ENCODE assay signal across 8 cellular contexts in the genomic region with DNA sequence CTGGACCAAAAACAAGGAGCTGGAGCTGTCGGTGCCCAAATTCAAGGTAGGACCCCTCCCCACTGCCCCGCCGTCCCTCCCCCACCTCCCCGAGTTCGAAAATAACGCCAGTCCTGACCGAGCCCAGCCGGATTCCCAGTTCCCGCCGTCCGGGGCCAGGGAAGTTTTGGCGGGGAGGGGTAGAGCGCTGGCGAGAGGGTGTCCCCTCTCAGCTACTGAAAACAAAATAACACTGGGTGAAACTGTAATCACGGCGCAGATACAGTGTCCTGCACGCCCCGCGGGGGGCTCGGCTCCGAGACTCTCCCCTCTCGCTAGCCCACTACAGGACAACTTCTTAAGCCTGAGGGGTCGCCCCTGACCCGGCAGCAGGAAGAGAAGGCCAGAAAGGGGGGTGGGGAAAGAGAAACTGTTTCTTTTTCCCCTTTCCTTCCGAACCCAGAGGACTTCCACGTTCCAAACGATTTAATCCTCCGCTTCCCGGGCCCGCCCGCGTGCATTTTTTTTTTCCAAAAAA. TPM values are rescaled to one million over a fixed set of nuclear protein-coding genes. Genes with fewer than 3 reads are reported as not detected.
DNase-seq lines count a peak whose midpoint lies in the region; ATAC-seq and TF ChIP-seq lines count a peak whose summit lies in the region.

No MANE protein-coding gene starts in this region.

- intact Hi-C loops in left cardiac atrium (cut with DNase I) (no loop called here), sigmoid colon (cut with DNase I) (loop anchor here (10.0 kb wide), 1 partner anchor 260 kb away; no protein-coding TSS in a partner anchor)

- H3K36me3 ChIP-seq in sigmoid colon, result peaks cover 18 to 28% (median 21%) of the 10 kb centered on the region in 4 donors

- DNase-seq in stimulated activated CD4-positive, alpha-beta T cell treated with anti-CD3 and anti-CD28 coated beads, Interleukin-15, amount 100 ng/mL, for 24 hours, result peak; percentile 27
- no peak for DNase-seq in stimulated activated CD4-positive, alpha-beta T cell treated with anti-CD3 and anti-CD28 coated beads, Interleukin-4, amount 100 ng/mL, for 1 hour
- peak; percentile 38 for DNase-seq in activated CD8-positive, alpha-beta T cell treated with anti-CD3 and anti-CD28 coated beads, Interleukin-2, amount 10 ng/mL, durations not matched to agents 7 days and 5 days
- peak; percentile 27 for DNase-seq in left cardiac atrium
- DNase-seq in sigmoid colon, result no peak
- no peak for DNase-seq in CD1c-positive myeloid dendritic cell (ENCODE audit: extremely low spot score)
- DNase-seq in GM19238 (ENCODE audit: insufficient read length, low spot score), result no peak
- no peak for DNase-seq in stimulated activated CD4-positive, alpha-beta T cell treated with anti-CD3 and anti-CD28 coated beads, Interleukin-2, amount 100 ng/mL, for 48 hours

- no peaks in the 10 kb centered on the region for H3K27me3 Mint-ChIP-seq in activated CD8-positive, alpha-beta T cell treated with anti-CD3 and anti-CD28 coated beads, Interleukin-2, amount 10 ng/mL, durations not matched to agents 7 days and 5 days (ENCODE audit: low read depth)

- peak overlapping the region; percentile 62 to 81 (median 78) for H3K4me3 ChIP-seq in sigmoid colon

- H3K27me3 ChIP-seq in sigmoid colon, result no peaks in the 10 kb centered on the region

- no peak for TF ChIP-seq POLR2A in sigmoid colon (IDR thresholded peaks at IDR 0.05)

- WGBS in sigmoid colon, 2 donors, result 0 to 1% methylated on average over 32 of the region's 32 CpGs

- CTCF ChIA-PET in activated CD8-positive, alpha-beta T cell treated with anti-CD3 and anti-CD28 coated beads, Interleukin-2, amount 10 ng/mL, durations not matched to agents 7 days and 5 days (lab: Charles Lee), result interaction anchor here (16.5 kb wide), 1 partner anchor 14 kb away, joined by 956 read pairs; the partner anchor contains the start of genes RHOF and SETD1B

- POLR2A ChIA-PET in activated CD8-positive, alpha-beta T cell treated with anti-CD3 and anti-CD28 coated beads, Interleukin-2, amount 10 ng/mL, durations not matched to agents 7 days and 5 days (lab: Charles Lee), result interaction anchor here (17.0 kb wide), 1 partner anchor 15 kb away, joined by 543 read pairs; the partner anchor contains the start of genes RHOF and SETD1B

- H3K27ac Mint-ChIP-seq in activated CD8-positive, alpha-beta T cell treated with anti-CD3 and anti-CD28 coated beads, Interleukin-2, amount 10 ng/mL, durations not matched to agents 7 days and 5 days, result peak overlapping the region; percentile 94

- H3K36me3 Mint-ChIP-seq in activated CD8-positive, alpha-beta T cell treated with anti-CD3 and anti-CD28 coated beads, Interleukin-2, amount 10 ng/mL, durations not matched to agents 7 days and 5 days (ENCODE audit: low read depth), result peaks cover 53% of the 10 kb centered on the region

- H3K27ac ChIP-seq in sigmoid colon, result peak overlapping the region; percentile 100

- no peak for ATAC-seq in activated CD8-positive, alpha-beta T cell treated with anti-CD3 and anti-CD28 coated beads, Interleukin-2, amount 10 ng/mL, durations not matched to agents 7 days and 5 days
- ATAC-seq in left cardiac atrium, result no peak

- no peaks in the 10 kb centered on the region for H3K9me3 Mint-ChIP-seq in activated CD8-positive, alpha-beta T cell treated with anti-CD3 and anti-CD28 coated beads, Interleukin-2, amount 10 ng/mL, durations not matched to agents 7 days and 5 days (ENCODE audit: insufficient read depth)

- peaks cover 0 to 40% (median 36%) of the 10 kb centered on the region in 4 donors for H3K4me1 ChIP-seq in sigmoid colon

- TF ChIP-seq EP300 in sigmoid colon (IDR thresholded peaks at IDR 0.05), result no peak

- H3K4me1 Mint-ChIP-seq in activated CD8-positive, alpha-beta T cell treated with anti-CD3 and anti-CD28 coated beads, Interleukin-2, amount 10 ng/mL, durations not matched to agents 7 days and 5 days (ENCODE audit: low read depth), result peaks cover 30% of the 10 kb centered on the region

- no peak for TF ChIP-seq CTCF in sigmoid colon (IDR thresholded peaks at IDR 0.05)

- peak overlapping the region; percentile 96 for H3K4me3 Mint-ChIP-seq in activated CD8-positive, alpha-beta T cell treated with anti-CD3 and anti-CD28 coated beads, Interleukin-2, amount 10 ng/mL, durations not matched to agents 7 days and 5 days

- no peaks in the 10 kb centered on the region for H3K9me3 ChIP-seq in sigmoid colon

RNA-seq across cellular contexts. Expression of gene SETD1B, which starts 1.4 kb away (rescaled TPM):
- total RNA-seq in activated CD8-positive, alpha-beta T cell treated with anti-CD3 and anti-CD28 coated beads, Interleukin-2, amount 10 ng/mL, durations not matched to agents 7 days and 5 days, result 10 to 100 TPM; 30.0 to 30.9 TPM
- total RNA-seq in left cardiac atrium (10 to 100 TPM in 1 of 2 donors, 1 to 10 TPM in 1; 9.3 to 11.9 TPM), sigmoid colon (10 to 100 TPM in 2 of 4 donors, 1 to 10 TPM in 2; 7.6 to 16.9 (median 11.4) TPM)
- polyA plus RNA-seq in sigmoid colon, result 10 to 100 TPM in 1 of 3 donors, 1 to 10 TPM in 2; 2.4 to 16.0 (median 3.0) TPM

RNA-seq across cellular contexts. Expression of gene RHOF, which starts 11.7 kb away (rescaled TPM):
- total RNA-seq in activated CD8-positive, alpha-beta T cell treated with anti-CD3 and anti-CD28 coated beads, Interleukin-2, amount 10 ng/mL, durations not matched to agents 7 days and 5 days, result 100 to 1,000 TPM; 145 to 154 TPM
- 10 to 100 TPM; 14.7 to 25.1 TPM for total RNA-seq in left cardiac atrium
- 10 to 100 TPM in 1 of 4 donors, 1 to 10 TPM in 3; 7.6 to 15.0 (median 8.1) TPM for total RNA-seq in sigmoid colon
- 100 to 1,000 TPM in 1 of 3 donors, 10 to 100 TPM in 2; 35.4 to 132 (median 48.9) TPM for polyA plus RNA-seq in sigmoid colon

RNA-seq across cellular contexts. Expression of gene HPD, which starts 53.4 kb away (rescaled TPM):
- total RNA-seq in activated CD8-positive, alpha-beta T cell treated with anti-CD3 and anti-CD28 coated beads, Interleukin-2, amount 10 ng/mL, durations not matched to agents 7 days and 5 days, result not detected
- total RNA-seq in left cardiac atrium (1 to 10 TPM; 1.8 to 2.9 TPM), sigmoid colon (1 to 10 TPM in 1 of 4 donors, under 1 TPM in 3; 0.27 to 2.8 (median 0.34) TPM)
- 1 to 10 TPM in 1 of 3 donors, under 1 TPM in 1, not detected in 1; 0.86 to 2.4 TPM for polyA plus RNA-seq in sigmoid colon

Comparison
In these comparisons a context has a peak if more than half of its experiments do, and no peak if none do; other contexts are left out.
1. DNase-seq: peak in stimulated activated CD4-positive, alpha-beta T cell treated with anti-CD3 and anti-CD28 coated beads, Interleukin-15, amount 100 ng/mL, for 24 hours (single experiment), activated CD8-positive, alpha-beta T cell treated with anti-CD3 and anti-CD28 coated beads, Interleukin-2, amount 10 ng/mL, durations not matched to agents 7 days and 5 days (single experiment) and left cardiac atrium (single experiment); none in stimulated activated CD4-positive, alpha-beta T cell treated with anti-CD3 and anti-CD28 coated beads, Interleukin-4, amount 100 ng/mL, for 1 hour (single experiment), sigmoid colon (single experiment), CD1c-positive myeloid dendritic cell (single experiment), GM19238 (single experiment) and stimulated activated CD4-positive, alpha-beta T cell treated with anti-CD3 and anti-CD28 coated beads, Interleukin-2, amount 100 ng/mL, for 48 hours (0 of 2).
2. RNA of gene RHOF, which starts 11.7 kb away (total RNA-seq): 145 to 154 TPM in activated CD8-positive, alpha-beta T cell treated with anti-CD3 and anti-CD28 coated beads, Interleukin-2, amount 10 ng/mL, durations not matched to agents 7 days and 5 days; 14.7 to 25.1 TPM in left cardiac atrium and 7.6 to 15.0 TPM in sigmoid colon; every median in the first group is over 4 times any median in the second.